8 cellular contexts compared by ENCODE assay signal in genomic region chr7:74061840-74062539, GRCh38. TPM values are rescaled to one million over a fixed set of nuclear protein-coding genes. Genes with fewer than 3 reads are reported as not detected.
DNase-seq lines count a peak whose midpoint lies in the region; ATAC-seq and TF ChIP-seq lines count a peak whose summit lies in the region.

No MANE protein-coding gene starts in this region.

- H3K4me1 ChIP-seq in colonic mucosa, result peaks cover 14% of the 10 kb centered on the region

- H3K36me3 Mint-ChIP-seq in activated CD4-positive, alpha-beta T cell treated with anti-CD3 and anti-CD28 coated beads, Interleukin-2, amount 10 ng/mL, durations not matched to agents 24 days and 14 days (ENCODE audit: low read depth), result no peaks in the 10 kb centered on the region

- H3K27me3 Mint-ChIP-seq in activated CD4-positive, alpha-beta T cell treated with anti-CD3 and anti-CD28 coated beads, Interleukin-2, amount 10 ng/mL, durations not matched to agents 24 days and 14 days, result peaks cover 5% of the 10 kb centered on the region

- TF ChIP-seq POLR2A in lower leg skin (IDR thresholded peaks at IDR 0.05), result no peak

- peak overlapping the region; percentile 78 for H3K27ac Mint-ChIP-seq in activated CD4-positive, alpha-beta T cell treated with anti-CD3 and anti-CD28 coated beads, Interleukin-2, amount 10 ng/mL, durations not matched to agents 24 days and 14 days

- H3K4me3 ChIP-seq in GM12864 (ENCODE audit: low read depth, low read length) (no peak overlapping the region), colonic mucosa (peak overlapping the region; percentile 8), lower leg skin (ENCODE audit: low read depth, poor library complexity, severe bottlenecking) (no peak overlapping the region)

- no peaks in the 10 kb centered on the region for H3K9me3 Mint-ChIP-seq in activated CD4-positive, alpha-beta T cell treated with anti-CD3 and anti-CD28 coated beads, Interleukin-2, amount 10 ng/mL, durations not matched to agents 24 days and 14 days

- DNase-seq in GM12864 (ENCODE audit: low read depth) (peak; percentile 33), NCI-H1436 treated with DMSO at 0.1 percent for 48 hours (lab: John Stamatoyannopoulos, UW) (peak; percentile 53), colonic mucosa (peak; percentile 90), lower leg skin (ENCODE audit: low spot score in 2 of 2) (peak; percentile 76 to 95)
- DNase-seq in activated CD4-positive, alpha-beta T cell treated with anti-CD3 and anti-CD28 coated beads, Interleukin-2, amount 10 ng/mL, durations not matched to agents 24 days and 14 days, result peak; percentile 82
- DNase-seq in stimulated activated CD4-positive, alpha-beta T cell treated with anti-CD3 and anti-CD28 coated beads, TNF-alpha, amount 100 ng/mL, for 48 hours (ENCODE audit: low read depth in 3 of 3), result peak; percentile 15 to 44 (median 25)

- no peak for TF ChIP-seq CTCF in GM12864 (IDR thresholded peaks at IDR 0.05; ENCODE audit: low read depth, low read length, missing control alignments)
- no peak for TF ChIP-seq CTCF in colonic mucosa (IDR thresholded peaks at IDR 0.05)
- no peak for TF ChIP-seq CTCF in lower leg skin (IDR thresholded peaks at IDR 0.05)

- ATAC-seq in GM19463 (IDR thresholded peaks at IDR 0.05; ENCODE audit: unreplicated experiment) (no peak), HG03196 (IDR thresholded peaks at IDR 0.05; ENCODE audit: unreplicated experiment) (no peak)

- intact Hi-C loops in activated CD4-positive, alpha-beta T cell treated with anti-CD3 and anti-CD28 coated beads, Interleukin-2, amount 10 ng/mL, durations not matched to agents 24 days and 14 days (cut with micrococcal nuclease), result no loop called here
- intact Hi-C loops in colonic mucosa (cut with DNase I) (no loop called here), lower leg skin (cut with DNase I; ENCODE audit: low total_unique reads) (no loop called here)

- 7 to 14% methylated on average over 14 to 20 of the region's 20 CpGs for WGBS in lower leg skin, 2 donors

- peak overlapping the region; percentile 55 to 76 for H3K9ac ChIP-seq in colonic mucosa (ENCODE audit: low read depth in 2 of 2, low read length in 2 of 2)

- H3K27ac ChIP-seq in colonic mucosa, result peak overlapping the region; percentile 74

- H3K9me3 ChIP-seq in colonic mucosa, result no peaks in the 10 kb centered on the region

- H3K4me3 Mint-ChIP-seq in activated CD4-positive, alpha-beta T cell treated with anti-CD3 and anti-CD28 coated beads, Interleukin-2, amount 10 ng/mL, durations not matched to agents 24 days and 14 days, result no peak overlapping the region

- peaks cover 2% of the 10 kb centered on the region for H3K4me1 Mint-ChIP-seq in activated CD4-positive, alpha-beta T cell treated with anti-CD3 and anti-CD28 coated beads, Interleukin-2, amount 10 ng/mL, durations not matched to agents 24 days and 14 days

- no peaks in the 10 kb centered on the region for H3K36me3 ChIP-seq in colonic mucosa

- H3K27me3 ChIP-seq in colonic mucosa, result no peaks in the 10 kb centered on the region

RNA-seq across cellular contexts. Expression of gene LIMK1, which starts 21.6 kb away (rescaled TPM):
- 25.3 and 26.3 TPM in 2 replicates for total RNA-seq in activated CD4-positive, alpha-beta T cell treated with anti-CD3 and anti-CD28 coated beads, Interleukin-2, amount 10 ng/mL, durations not matched to agents 24 days and 14 days
- total RNA-seq in colonic mucosa, result 10 to 100 TPM; 11.1 to 16.5 TPM
- 10 to 100 TPM in 3 of 4 donors, 1 to 10 TPM in 1; 7.7 to 19.5 (median 14.6) TPM for total RNA-seq in lower leg skin

RNA-seq across cellular contexts. Expression of gene ELN, which starts 34.0 kb away (rescaled TPM):
- not detected in 2 replicates for total RNA-seq in activated CD4-positive, alpha-beta T cell treated with anti-CD3 and anti-CD28 coated beads, Interleukin-2, amount 10 ng/mL, durations not matched to agents 24 days and 14 days
- total RNA-seq in colonic mucosa (10 to 100 TPM in 1 of 2 donors, 1 to 10 TPM in 1; 6.9 to 12.6 TPM), lower leg skin (10 to 100 TPM in 3 of 4 donors, 1 to 10 TPM in 1; 5.6 to 96.2 (median 32.4) TPM)

Comparison
In these comparisons a context has a peak if more than half of its experiments do, and no peak if none do; other contexts are left out.
1. DNase-seq: peak in every context shown above with its lines; median percentile 90 in colonic mucosa; 86 in lower leg skin; 82 in activated CD4-positive, alpha-beta T cell treated with anti-CD3 and anti-CD28 coated beads, Interleukin-2, amount 10 ng/mL, durations not matched to agents 24 days and 14 days; 53 in NCI-H1436 treated with DMSO at 0.1 percent for 48 hours; 33 in GM12864; 25 in stimulated activated CD4-positive, alpha-beta T cell treated with anti-CD3 and anti-CD28 coated beads, TNF-alpha, amount 100 ng/mL, for 48 hours.